ENCODE assay signal across 19 cellular contexts in genomic region chr11:123338266-123338800, GRCh38.
DNase-seq lines count a peak whose midpoint lies in the region; ATAC-seq, FAIRE-seq and TF ChIP-seq lines count a peak whose summit lies in the region.
"Had no signal": no experiment of that assay in that cellular context is flagged by ENCODE, and none has a peak within 500 bp of the region (broad histone marks: within the 10 kb centered on the region; RNA-seq: fewer than 3 reads in every experiment).

No MANE protein-coding gene starts in this region.

- peaks cover 3% of the 10 kb centered on the region for H3K9me3 Mint-ChIP-seq in activated CD4-positive, alpha-beta T cell treated with anti-CD3 and anti-CD28 coated beads for 36 hours (ENCODE audit: low read depth)
- peaks cover 12 to 26% of the 10 kb centered on the region in 2 donors for H3K9me3 Mint-ChIP-seq in stimulated activated naive CD8-positive, alpha-beta T cell treated with anti-CD3 and anti-CD28 coated beads, Interleukin-15, amount 100 ng/mL, for 72 hours

- H3K27me3 Mint-ChIP-seq in activated CD4-positive, alpha-beta T cell treated with anti-CD3 and anti-CD28 coated beads for 36 hours, result peaks cover 17% of the 10 kb centered on the region
- peaks cover 18% of the 10 kb centered on the region for H3K27me3 Mint-ChIP-seq in stimulated activated naive CD8-positive, alpha-beta T cell treated with anti-CD3 and anti-CD28 coated beads, Interleukin-15, amount 100 ng/mL, for 72 hours

- H2AFZ ChIP-seq in GM12878 (ENCODE audit: control insufficient read depth, low read depth, low read length), result no peak overlapping the region
- H2AFZ ChIP-seq: PC-9 had no signal

- no peak for TF ChIP-seq CTCF in GM12878 (IDR thresholded peaks at IDR 0.05 in 2 of 3, conservative IDR thresholded peaks at IDR 0.05 in 1 of 3; ENCODE audit: control insufficient read depth in 2 of 3, extremely low read depth in 1 of 3, insufficient read depth in 1 of 3, low read depth in 3 of 3, low read length in 3 of 3)

- DNase-seq in activated CD4-positive, alpha-beta T cell treated with anti-CD3 and anti-CD28 coated beads for 36 hours, result peak; percentile 27
- no peak for DNase-seq in activated CD4-positive, alpha-beta T cell treated with anti-CD3 and anti-CD28 coated beads, Interleukin-2, amount 50 U/mL, for 48 hours
- peak; percentile 10 for DNase-seq in stimulated activated CD4-positive, alpha-beta T cell treated with anti-CD3 and anti-CD28 coated beads, Interleukin-15, amount 100 ng/mL, for 24 hours
- DNase-seq in stimulated activated CD4-positive, alpha-beta T cell treated with anti-CD3 and anti-CD28 coated beads, Interleukin-2, amount 100 ng/mL, for 48 hours, result no peak
- DNase-seq in GM12878 (ENCODE audit: low read depth, low spot score) (no peak), amniotic stem cell (lab: John Stamatoyannopoulos, UW) (no peak), NCI-H510A (lab: John Stamatoyannopoulos, UW) (no peak)
- DNase-seq in stimulated activated naive CD8-positive, alpha-beta T cell treated with anti-CD3 and anti-CD28 coated beads, Interleukin-15, amount 100 ng/mL, for 72 hours, result no peak
- DNase-seq: AML-193; C1 segment of cervical spinal cord; CD8-positive, alpha-beta T cell; NCI-H1417 treated with DMSO at 0.1 percent for 48 hours; NCI-H187; PC-9; RPMI8226; SHP77 had no signal

- in situ Hi-C loops in GM12878 (cut with MboI), result no loop called here

- POLR2A ChIA-PET in activated CD4-positive, alpha-beta T cell treated with anti-CD3 and anti-CD28 coated beads for 36 hours (lab: Charles Lee), result interaction anchor here (0.6 kb wide), 4 partner anchors 14 to 356 kb away, joined by 3 to 7 read pairs (median 4); no protein-coding TSS in a partner anchor
- POLR2A ChIA-PET in GM12878 (lab: Charles Lee), result interaction anchor here (0.6 kb wide), 1 partner anchor 425 kb away, joined by 4 read pairs; no protein-coding TSS in a partner anchor

- CTCF ChIA-PET in activated CD4-positive, alpha-beta T cell treated with anti-CD3 and anti-CD28 coated beads for 36 hours (lab: Charles Lee), result interaction anchor here (1.0 to 2.7 kb wide), 3 partner anchors 12 to 69 kb away, joined by 3 to 8 read pairs (median 4); no protein-coding TSS in a partner anchor
- CTCF ChIA-PET in GM12878 (lab: Yijun Ruan, JAX), result interaction anchor here (0.6 to 1.3 kb wide), 8 partner anchors 12 to 77 kb away, joined by 3 to 5 read pairs (median 3); no protein-coding TSS in a partner anchor

- no peak overlapping the region for H3K9ac ChIP-seq in GM12878 (ENCODE audit: control insufficient read depth, insufficient read depth, low read length)

- no peaks in the 10 kb centered on the region for H3K79me2 ChIP-seq in GM12878 (ENCODE audit: control insufficient read depth, insufficient read depth, low read length)

- no peak overlapping the region for H3K27ac ChIP-seq in GM12878 (ENCODE audit: control insufficient read depth, insufficient read depth)
- H3K27ac ChIP-seq: PC-9 had no signal

- no peak overlapping the region for H3K4me2 ChIP-seq in GM12878 (ENCODE audit: control insufficient read depth, insufficient read depth)
- H3K4me2 ChIP-seq: PC-9 had no signal

- no peaks in the 10 kb centered on the region for H4K20me1 ChIP-seq in GM12878 (ENCODE audit: control insufficient read depth, insufficient read depth)

- intact Hi-C loops in activated CD4-positive, alpha-beta T cell treated with anti-CD3 and anti-CD28 coated beads for 36 hours (cut with DNase I, micrococcal nuclease), result loop anchor here (1.0 to 5.0 kb wide), 5 partner anchors 18 to 44 kb away; no protein-coding TSS in a partner anchor
- intact Hi-C loops in GM12878 (cut with micrococcal nuclease; ENCODE audit: unreplicated experiment), result no loop called here

- no peak overlapping the region for H3K27ac Mint-ChIP-seq in activated CD4-positive, alpha-beta T cell treated with anti-CD3 and anti-CD28 coated beads for 36 hours
- no peak overlapping the region for H3K27ac Mint-ChIP-seq in stimulated activated naive CD8-positive, alpha-beta T cell treated with anti-CD3 and anti-CD28 coated beads, Interleukin-15, amount 100 ng/mL, for 72 hours
- H3K27ac Mint-ChIP-seq: CD8-positive, alpha-beta T cell had no signal

- H3K4me3 ChIP-seq in GM12878, result no peak overlapping the region
- H3K4me3 ChIP-seq: PC-9 had no signal

- no peaks in the 10 kb centered on the region for H3K4me1 ChIP-seq in GM12878 (ENCODE audit: control insufficient read depth, insufficient read depth, low read length)

- no peaks in the 10 kb centered on the region for H3K36me3 ChIP-seq in GM12878 (ENCODE audit: control insufficient read depth in 2 of 2, insufficient read depth in 2 of 2, low read length in 1 of 2)

- peaks cover 5% of the 10 kb centered on the region; the same call in 2 of the 3 replicates for H3K9me3 ChIP-seq in GM12878 (replicated peaks; ENCODE audit: control insufficient read depth, insufficient read depth, low read length)

- BruUV-seq in GM12878 (replicated peaks; lab: Mats Ljungman, UMichigan), result no TSS peak

- no peaks in the 10 kb centered on the region for H3K36me3 Mint-ChIP-seq in activated CD4-positive, alpha-beta T cell treated with anti-CD3 and anti-CD28 coated beads for 36 hours (ENCODE audit: low read depth)
- H3K36me3 Mint-ChIP-seq: CD8-positive, alpha-beta T cell; IgD-negative memory B cell had no signal

- no peak for TF ChIP-seq RAD21 in GM12878 (IDR thresholded peaks at IDR 0.05; ENCODE audit: insufficient read depth, low read depth, low read length)

- RAD21 ChIA-PET in GM12878 (lab: Charles Lee; ENCODE audit: unreplicated experiment), result interaction anchor here (1.6 kb wide), 1 partner anchor 10 kb away, joined by 5 read pairs; no protein-coding TSS in a partner anchor

- H3K4me1 Mint-ChIP-seq in activated CD4-positive, alpha-beta T cell treated with anti-CD3 and anti-CD28 coated beads for 36 hours, result peaks cover 8% of the 10 kb centered on the region
- H3K4me1 Mint-ChIP-seq in stimulated activated naive CD8-positive, alpha-beta T cell treated with anti-CD3 and anti-CD28 coated beads, Interleukin-15, amount 100 ng/mL, for 72 hours, result peaks cover 5% of the 10 kb centered on the region
- H3K4me1 Mint-ChIP-seq: IgD-negative memory B cell had no signal

- TF ChIP-seq POLR2A in GM12878 (IDR thresholded peaks at IDR 0.05; ENCODE audit: low read depth, low read length), result no peak

- 56% methylated on average over 6 of the region's 6 CpGs for WGBS in GM12878 (ENCODE audit: insufficient coverage, insufficient replicate concordance, low lambda C conversion rate, missing lambda C conversion rate)

- H3K4me3 Mint-ChIP-seq in activated CD4-positive, alpha-beta T cell treated with anti-CD3 and anti-CD28 coated beads for 36 hours, result no peak overlapping the region
- H3K4me3 Mint-ChIP-seq in stimulated activated naive CD8-positive, alpha-beta T cell treated with anti-CD3 and anti-CD28 coated beads, Interleukin-15, amount 100 ng/mL, for 72 hours, result no peak overlapping the region
- H3K4me3 Mint-ChIP-seq: CD8-positive, alpha-beta T cell had no signal

- no peak for TF ChIP-seq EP300 in GM12878 (IDR thresholded peaks at IDR 0.05; ENCODE audit: borderline replicate concordance in 1 of 2, control insufficient read depth in 1 of 2, low read depth in 2 of 2, low read length in 2 of 2)

- no peak for FAIRE-seq in GM12878 (lab: Jason Lieb, UNC)
- FAIRE-seq: G401.6, H54 had no signal

- SMC1A ChIA-PET in GM12878 (lab: Charles Lee; ENCODE audit: uncharacterized antibody, unreplicated experiment), result interaction anchor here (0.6 to 2.8 kb wide), 6 partner anchors 8 to 207 kb away, joined by 3 to 12 read pairs (median 3); no protein-coding TSS in a partner anchor

- ATAC-seq in activated CD4-positive, alpha-beta T cell treated with anti-CD3 and anti-CD28 coated beads for 36 hours, result peak; percentile 66
- peak; percentile 43 for ATAC-seq in GM12878
- ATAC-seq in stimulated activated naive CD8-positive, alpha-beta T cell treated with anti-CD3 and anti-CD28 coated beads, Interleukin-15, amount 100 ng/mL, for 72 hours, result peak; percentile 35
- ATAC-seq: CD8-positive, alpha-beta T cell had no signal

- H3K27me3 ChIP-seq in GM12878 (replicated peaks in 1 of 2; ENCODE audit: control insufficient read depth in 2 of 2, insufficient read depth in 2 of 2, low read length in 1 of 2), result no peaks in the 10 kb centered on the region

TF ChIP-seq in GM12878, 131 proteins besides CTCF, POLR2A, EP300 and RAD21:
- TF ChIP-seq RUNX3 (IDR thresholded peaks at IDR 0.05; ENCODE audit: low read length) (peak; percentile 45; the same call in 1 of the 2 replicates), RELB (IDR thresholded peaks at IDR 0.05; ENCODE audit: low read depth) (no peak), JUNB (IDR thresholded peaks at IDR 0.05) (0 out of 2 replicates have a peak, but pooled peaks have one; percentile 27)

Comparison
In these comparisons a context has a peak if more than half of its experiments do, and no peak if none do; other contexts are left out.
1. DNase-seq: peak in activated CD4-positive, alpha-beta T cell treated with anti-CD3 and anti-CD28 coated beads for 36 hours (single experiment) and stimulated activated CD4-positive, alpha-beta T cell treated with anti-CD3 and anti-CD28 coated beads, Interleukin-15, amount 100 ng/mL, for 24 hours (single experiment); none in activated CD4-positive, alpha-beta T cell treated with anti-CD3 and anti-CD28 coated beads, Interleukin-2, amount 50 U/mL, for 48 hours (0 of 2), stimulated activated CD4-positive, alpha-beta T cell treated with anti-CD3 and anti-CD28 coated beads, Interleukin-2, amount 100 ng/mL, for 48 hours (0 of 2), GM12878 (single experiment), stimulated activated naive CD8-positive, alpha-beta T cell treated with anti-CD3 and anti-CD28 coated beads, Interleukin-15, amount 100 ng/mL, for 72 hours (0 of 2), amniotic stem cell (single experiment) and NCI-H510A (single experiment).
2. Peak in every context shown above with its lines, with median percentiles within 50 percentile points of each other: ATAC-seq.